Comparison of ENCODE assay signal across 11 cellular contexts in the genomic region with DNA sequence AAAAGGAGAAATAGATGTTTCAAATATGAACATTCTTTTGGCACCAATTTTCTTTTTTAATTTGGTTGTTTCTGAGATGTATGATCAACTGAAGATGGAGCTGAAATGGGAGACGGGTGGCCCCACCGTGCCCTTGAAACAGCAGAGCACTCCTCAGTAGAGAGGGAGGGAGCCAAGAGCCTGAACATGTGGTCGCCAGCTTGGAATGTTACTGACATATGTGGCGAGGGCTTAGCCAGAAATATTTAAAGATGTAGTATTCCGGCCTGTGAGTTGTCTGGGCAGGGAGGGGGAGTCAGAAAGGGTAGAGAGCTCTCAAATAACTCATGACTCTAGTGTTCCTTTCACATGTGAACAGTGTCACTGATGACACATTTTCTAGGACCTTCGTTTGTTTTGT. TPM values are rescaled to one million over a fixed set of nuclear protein-coding genes. Genes with fewer than 3 reads are reported as not detected.
A peak's percentile ranks its signal among the peaks of the same experiment; 100 is the strongest.
DNase-seq lines count a peak whose midpoint lies in the region; ATAC-seq, FAIRE-seq and TF ChIP-seq lines count a peak whose summit lies in the region.
"Had no signal": no experiment of that assay in that cellular context is flagged by ENCODE, and none has a peak within 500 bp of the region (broad histone marks: within the 10 kb centered on the region; RNA-seq: fewer than 3 reads in every experiment).

No MANE protein-coding gene starts in this region.

- CTCF ChIA-PET in IMR-90 (lab: Yijun Ruan, JAX) = no interaction called here

- no peak overlapping the region for H3K18ac ChIP-seq in IMR-90 (ENCODE audit: low read depth, low read length)
- no peak overlapping the region for H3K18ac ChIP-seq in mesendoderm (ENCODE audit: low read length)

- no peak overlapping the region for H3K4me2 ChIP-seq in IMR-90 (ENCODE audit: low read depth, low read length)
- H3K4me2 ChIP-seq in mesendoderm (ENCODE audit: low read length) = no peak overlapping the region

- 0 out of 4 replicates have a peak overlapping the region, but pooled peaks of 1 of the 2 experiments have one; percentile 30 for H4K8ac ChIP-seq in IMR-90 (ENCODE audit: low read depth in 2 of 2, low read length in 2 of 2)
- no peak overlapping the region for H4K8ac ChIP-seq in mesendoderm (ENCODE audit: low read depth, low read length)

- H2BK15ac ChIP-seq in IMR-90 (ENCODE audit: low read depth, low read length) (no peak overlapping the region), mesendoderm (replicated peaks; ENCODE audit: low read depth) (no peak overlapping the region)

- no peak for TF ChIP-seq RAD21 in IMR-90 (IDR thresholded peaks at IDR 0.05; ENCODE audit: low read length)

- H3K23ac ChIP-seq in IMR-90 (ENCODE audit: low read depth, low read length) (no peak overlapping the region), mesendoderm (ENCODE audit: low read length) (no peak overlapping the region)

- H2BK20ac ChIP-seq in IMR-90 (ENCODE audit: low read depth, low read length) = no peak overlapping the region

- intact Hi-C loops in IMR-90 (cut with micrococcal nuclease) = loop anchor here (5.0 kb wide), 1 partner anchor 42 kb away; no protein-coding TSS in a partner anchor

- H3K4me1 ChIP-seq in IMR-90 (ENCODE audit: control insufficient read depth, insufficient read depth, low read length) (peaks cover 6% of the 10 kb centered on the region), mesendoderm (ENCODE audit: control insufficient read depth, low read depth, low read length) (peaks cover 34% of the 10 kb centered on the region)

- peaks cover 21 to 56% of the 10 kb centered on the region in 2 experiments for H3K79me1 ChIP-seq in IMR-90 (ENCODE audit: low read depth in 1 of 2, low read length in 2 of 2)
- peaks cover 11% of the 10 kb centered on the region for H3K79me1 ChIP-seq in mesendoderm (ENCODE audit: low read length)

- H3K4me3 ChIP-seq in IMR-90 (ENCODE audit: insufficient read depth, low read depth, low read length) = no peak overlapping the region
- no peak overlapping the region for H3K4me3 ChIP-seq in brain microvascular endothelial cell (ENCODE audit: low read depth, low read length)
- no peak overlapping the region for H3K4me3 ChIP-seq in mesendoderm (ENCODE audit: low read length)

- no peaks in the 10 kb centered on the region for H3K9me3 ChIP-seq in IMR-90 (ENCODE audit: control insufficient read depth, insufficient read depth, low read length)

- no peak overlapping the region for H3K9ac ChIP-seq in IMR-90 (ENCODE audit: low read depth, low read length)
- H3K9ac ChIP-seq in mesendoderm (ENCODE audit: low read length) = no peak overlapping the region

- no peaks in the 10 kb centered on the region; the same call in none of the 2 replicates for H4K20me1 ChIP-seq in IMR-90 (ENCODE audit: insufficient read depth, low read length)

- H3K27me3 ChIP-seq in IMR-90 (ENCODE audit: control insufficient read depth, insufficient read depth, low read length) (no peaks in the 10 kb centered on the region), brain microvascular endothelial cell (replicated peaks) (no peaks in the 10 kb centered on the region), mesendoderm (ENCODE audit: insufficient read depth, low read length, poor library complexity) (no peaks in the 10 kb centered on the region)

- H3K36me3 ChIP-seq in IMR-90 (ENCODE audit: control insufficient read depth, insufficient read depth, low read length) (peaks cover 30% of the 10 kb centered on the region), brain microvascular endothelial cell (replicated peaks) (peaks cover 26% of the 10 kb centered on the region), mesendoderm (ENCODE audit: control insufficient read depth, insufficient read depth, low read length) (peaks cover 6% of the 10 kb centered on the region)

- peak; percentile 97 for DNase-seq in AG09319 (ENCODE audit: extremely low read depth, low read depth)
- DNase-seq in IMR-90 = peak; percentile 92
- peak; percentile 89 for DNase-seq in brain microvascular endothelial cell
- DNase-seq in mesendoderm = peak; percentile 74
- no peak for DNase-seq in D721Med (ENCODE audit: insufficient read length, low spot score)
- DNase-seq in NCI-H2029 treated with DMSO at 0.1 percent for 48 hours (lab: John Stamatoyannopoulos, UW) = no peak
- no peak for DNase-seq in GF-D8 (lab: John Stamatoyannopoulos, UW)
- DNase-seq: activated T-cell treated with anti-CD3 and anti-CD28 coated beads, Interleukin-2, amount 50 U/mL, for 48 hours; CD8-positive, alpha-beta T cell had no signal

- H3K79me2 ChIP-seq in mesendoderm (ENCODE audit: control insufficient read depth, insufficient read depth, low read length) = peaks cover 12% of the 10 kb centered on the region

- no TSS peak for BruUV-seq in IMR-90 (replicated peaks; lab: Mats Ljungman, UMichigan)

- H2BK120ac ChIP-seq in IMR-90 (ENCODE audit: low read depth, low read length) = no peak overlapping the region
- H2BK120ac ChIP-seq in mesendoderm (ENCODE audit: low read depth, low read length) = no peak overlapping the region

- no peak overlapping the region for H3K27ac ChIP-seq in IMR-90 (ENCODE audit: insufficient read depth, low read length)
- H3K27ac ChIP-seq in brain microvascular endothelial cell = peak overlapping the region; percentile 55
- no peak overlapping the region for H3K27ac ChIP-seq in mesendoderm (ENCODE audit: low read depth, low read length)

- no CpG with 5 or more reads among the region's 6 CpGs for WGBS in IMR-90 (ENCODE audit: extremely low coverage in 2 of 2, insufficient read length in 1 of 2), 2 experiments
- no CpG with 5 or more reads among the region's 6 CpGs for WGBS in mesendoderm (ENCODE audit: extremely low coverage, insufficient coverage, low lambda C conversion rate)

- FAIRE-seq in D721Med (lab: Jason Lieb, UNC) = no peak
- FAIRE-seq: colon had no signal

- H2AK5ac ChIP-seq in IMR-90 (ENCODE audit: low read depth, low read length) = no peak overlapping the region
- H2AK5ac ChIP-seq in mesendoderm (ENCODE audit: low read length) = no peak overlapping the region

- H3K14ac ChIP-seq in IMR-90 (replicated peaks; ENCODE audit: low read depth, low read length) = no peak overlapping the region

- H2BK5ac ChIP-seq in IMR-90 (ENCODE audit: low read depth, low read length, poor library complexity, severe bottlenecking) = no peak overlapping the region
- H2BK5ac ChIP-seq in mesendoderm (ENCODE audit: low read length) = no peak overlapping the region

- no peak overlapping the region for H2AFZ ChIP-seq in IMR-90 (replicated peaks; ENCODE audit: low read length, poor library complexity)

- H3K4ac ChIP-seq in IMR-90 (ENCODE audit: low read depth, low read length) (no peak overlapping the region), mesendoderm (ENCODE audit: low read depth, low read length) (no peak overlapping the region)

- peak; percentile 86 for ATAC-seq in IMR-90 (ENCODE audit: low read depth)
- no peak for ATAC-seq in GM21360 (IDR thresholded peaks at IDR 0.05; ENCODE audit: unreplicated experiment)
- ATAC-seq: CD8-positive, alpha-beta T cell had no signal

- H3K9me1 ChIP-seq in IMR-90 (ENCODE audit: insufficient read depth, low read length) = peaks cover 20% of the 10 kb centered on the region

- TF ChIP-seq POLR2A in IMR-90 (IDR thresholded peaks at IDR 0.05; ENCODE audit: low read depth, low read length) = no peak

- H2AK9ac ChIP-seq in IMR-90 (replicated peaks; ENCODE audit: low read depth, low read length, poor library complexity) = no peak overlapping the region

- no peak overlapping the region for H4K91ac ChIP-seq in IMR-90 (ENCODE audit: insufficient read depth, low read depth, low read length)

- in situ Hi-C loops in IMR-90 (cut with MboI; ENCODE audit: low sequenced_read_pairs) = no loop called here
- in situ Hi-C loops in brain microvascular endothelial cell (cut with HindIII; ENCODE audit: low pct_ligation_motif_present, low sequenced_read_pairs) = no loop called here

- POLR2A ChIA-PET in IMR-90 (lab: Charles Lee; ENCODE audit: unreplicated experiment) = interaction anchor here (0.7 kb wide), 1 partner anchor 936 kb away, joined by 16 read pairs; a partner anchor contains a TSS

- no peak overlapping the region for H3K56ac ChIP-seq in IMR-90 (ENCODE audit: extremely low read depth, insufficient read depth, low read length)
- H3K56ac ChIP-seq in mesendoderm (ENCODE audit: low read length) = no peak overlapping the region

- dilution Hi-C loops in IMR-90 (cut with HindIII; ENCODE audit: low sequenced_read_pairs, unreplicated experiment) = no loop called here

- H4K5ac ChIP-seq in IMR-90 (ENCODE audit: low read depth, low read length) (no peak overlapping the region), mesendoderm (ENCODE audit: low read length) (no peak overlapping the region)

- TF ChIP-seq CTCF in AG09319 (IDR thresholded peaks at IDR 0.05; ENCODE audit: low read depth, low read length) = no peak
- TF ChIP-seq CTCF in IMR-90 (conservative IDR thresholded peaks at IDR 0.05; ENCODE audit: low read depth, low read length) = no peak
- no peak for TF ChIP-seq CTCF in brain microvascular endothelial cell (IDR thresholded peaks at IDR 0.05; ENCODE audit: low read depth, low read length, missing control alignments)
- TF ChIP-seq CTCF in D721Med (IDR thresholded peaks at IDR 0.05; ENCODE audit: insufficient read depth, missing control alignments) = no peak

TF ChIP-seq in IMR-90, 13 proteins besides CTCF, POLR2A, EP300 and RAD21 (continues in another document):
- TF ChIP-seq BHLHE40 (IDR thresholded peaks at IDR 0.05; ENCODE audit: low read depth, low read length) (no peak), CEBPB (IDR thresholded peaks at IDR 0.05; ENCODE audit: low read depth, low read length) (no peak), MXI1 (IDR thresholded peaks at IDR 0.05; ENCODE audit: borderline replicate concordance, low read depth, low read length) (peak; percentile 83), SMC3 (IDR thresholded peaks at IDR 0.05; ENCODE audit: low read depth, low read length) (no peak), RCOR1 (IDR thresholded peaks at IDR 0.05; ENCODE audit: insufficient replicate concordance, low read length) (no peak), MAFK (IDR thresholded peaks at IDR 0.05; ENCODE audit: low read depth, low read length) (no peak)
- TF ChIP-seq, protein P1, sequence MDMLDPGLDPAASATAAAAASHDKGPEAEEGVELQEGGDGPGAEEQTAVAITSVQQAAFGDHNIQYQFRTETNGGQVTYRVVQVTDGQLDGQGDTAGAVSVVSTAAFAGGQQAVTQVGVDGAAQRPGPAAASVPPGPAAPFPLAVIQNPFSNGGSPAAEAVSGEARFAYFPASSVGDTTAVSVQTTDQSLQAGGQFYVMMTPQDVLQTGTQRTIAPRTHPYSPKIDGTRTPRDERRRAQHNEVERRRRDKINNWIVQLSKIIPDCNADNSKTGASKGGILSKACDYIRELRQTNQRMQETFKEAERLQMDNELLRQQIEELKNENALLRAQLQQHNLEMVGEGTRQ (IDR thresholded peaks at IDR 0.05; ENCODE audit: low read depth, low read length) = peak; percentile 26; the same call in 1 of the 2 replicates

RNA-seq across cellular contexts. Expression of a gene that starts 13.3 kb away (rescaled TPM):
- 37.5 and 39.3 TPM in 2 replicates for total RNA-seq in IMR-90 (2012; rRNA removed)
- polyA plus RNA-seq in IMR-90 (2012; rRNA removed) = 137 and 152 TPM in 2 replicates
- 88.6 and 140 TPM in 2 replicates for polyA plus RNA-seq in IMR-90 (2012; cell fraction: cytosol; rRNA removed)
- 194 and 479 TPM in 2 replicates for polyA plus RNA-seq in IMR-90 (2012; cell fraction: nucleus; rRNA removed; ENCODE audit: low replicate concordance)
- 17.2 TPM for polyA plus RNA-seq in mesendoderm (2013, experiment 1 of 2)
- 17.4 TPM for polyA plus RNA-seq in mesendoderm (2013, experiment 2 of 2)

Comparison
In these comparisons a context has a peak if more than half of its experiments do, and no peak if none do; other contexts are left out.
1. DNase-seq: peak in AG09319 (single experiment), IMR-90 (single experiment), brain microvascular endothelial cell (single experiment) and mesendoderm (single experiment); none in D721Med (single experiment), NCI-H2029 treated with DMSO at 0.1 percent for 48 hours (single experiment) and GF-D8 (single experiment).